Comparison of ENCODE assay signal across 2 cellular contexts in the genomic region with DNA sequence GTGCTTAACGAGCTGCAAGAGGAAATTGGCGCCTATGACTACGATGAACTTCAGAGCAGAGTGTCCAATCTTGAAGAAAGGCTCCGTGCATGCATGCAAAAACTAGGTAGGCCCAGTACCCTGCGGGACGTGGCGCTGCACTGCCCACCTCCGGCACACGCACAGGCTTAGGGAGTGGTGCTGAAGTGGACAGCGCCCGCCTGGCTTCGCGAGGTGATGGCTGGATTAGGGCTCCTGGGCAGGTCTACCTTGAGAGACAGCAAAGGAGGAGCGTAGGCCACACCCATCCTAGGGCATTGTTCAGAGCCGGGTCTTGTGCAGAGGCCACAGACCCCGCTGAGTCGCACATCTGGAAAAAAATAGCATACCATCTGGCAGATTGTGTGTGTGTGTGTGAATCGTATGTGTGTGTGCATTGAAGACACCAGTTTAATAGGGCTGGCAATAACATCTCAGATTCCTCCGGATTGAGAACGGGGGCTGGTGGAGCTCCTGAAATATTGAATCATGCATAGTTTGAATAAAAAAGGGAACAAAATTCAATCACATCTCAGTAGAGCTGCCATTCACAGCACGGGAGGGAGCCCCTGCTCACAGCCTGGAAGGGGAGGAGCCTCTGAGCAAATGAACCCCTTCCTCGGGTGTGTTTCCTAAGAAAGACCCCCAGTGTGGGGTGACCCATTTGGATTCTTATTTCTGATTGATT.
TF ChIP-seq lines count a peak whose summit lies in the region.

No MANE protein-coding gene starts in this region.

TF ChIP-seq in GM12878, 131 proteins besides CTCF, POLR2A, EP300 and RAD21:
- no peak for TF ChIP-seq SREBF2 (IDR thresholded peaks at IDR 0.05; ENCODE audit: low read length)
- TF ChIP-seq, protein P1, sequence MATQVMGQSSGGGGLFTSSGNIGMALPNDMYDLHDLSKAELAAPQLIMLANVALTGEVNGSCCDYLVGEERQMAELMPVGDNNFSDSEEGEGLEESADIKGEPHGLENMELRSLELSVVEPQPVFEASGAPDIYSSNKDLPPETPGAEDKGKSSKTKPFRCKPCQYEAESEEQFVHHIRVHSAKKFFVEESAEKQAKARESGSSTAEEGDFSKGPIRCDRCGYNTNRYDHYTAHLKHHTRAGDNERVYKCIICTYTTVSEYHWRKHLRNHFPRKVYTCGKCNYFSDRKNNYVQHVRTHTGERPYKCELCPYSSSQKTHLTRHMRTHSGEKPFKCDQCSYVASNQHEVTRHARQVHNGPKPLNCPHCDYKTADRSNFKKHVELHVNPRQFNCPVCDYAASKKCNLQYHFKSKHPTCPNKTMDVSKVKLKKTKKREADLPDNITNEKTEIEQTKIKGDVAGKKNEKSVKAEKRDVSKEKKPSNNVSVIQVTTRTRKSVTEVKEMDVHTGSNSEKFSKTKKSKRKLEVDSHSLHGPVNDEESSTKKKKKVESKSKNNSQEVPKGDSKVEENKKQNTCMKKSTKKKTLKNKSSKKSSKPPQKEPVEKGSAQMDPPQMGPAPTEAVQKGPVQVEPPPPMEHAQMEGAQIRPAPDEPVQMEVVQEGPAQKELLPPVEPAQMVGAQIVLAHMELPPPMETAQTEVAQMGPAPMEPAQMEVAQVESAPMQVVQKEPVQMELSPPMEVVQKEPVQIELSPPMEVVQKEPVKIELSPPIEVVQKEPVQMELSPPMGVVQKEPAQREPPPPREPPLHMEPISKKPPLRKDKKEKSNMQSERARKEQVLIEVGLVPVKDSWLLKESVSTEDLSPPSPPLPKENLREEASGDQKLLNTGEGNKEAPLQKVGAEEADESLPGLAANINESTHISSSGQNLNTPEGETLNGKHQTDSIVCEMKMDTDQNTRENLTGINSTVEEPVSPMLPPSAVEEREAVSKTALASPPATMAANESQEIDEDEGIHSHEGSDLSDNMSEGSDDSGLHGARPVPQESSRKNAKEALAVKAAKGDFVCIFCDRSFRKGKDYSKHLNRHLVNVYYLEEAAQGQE (IDR thresholded peaks at IDR 0.05; ENCODE audit: low read depth, low read length): peak; percentile 83
- TF ChIP-seq STAT1 (conservative IDR thresholded peaks at IDR 0.05): no peak
TF ChIP-seq in GM12878: peak in this region for 1.

TF ChIP-seq in HepG2, 621 proteins besides CTCF, POLR2A, EP300 and RAD21 (continues in another document):
- no peak for TF ChIP-seq TCF7 (IDR thresholded peaks at IDR 0.05; ENCODE audit: low read depth)
- peak; percentile 31 for TF ChIP-seq ZNF883 (CRISPR knock-in tag; IDR thresholded peaks at IDR 0.05; ENCODE audit: not compliant biosample characterization)
- TF ChIP-seq WIZ (CRISPR knock-in tag; IDR thresholded peaks at IDR 0.05): peak; percentile 89; the same call in 1 of the 2 replicates
- TF ChIP-seq, protein P1 (IDR thresholded peaks at IDR 0.05; ENCODE audit: borderline replicate concordance in 1 of 2, low read depth in 1 of 2, low read length in 2 of 2): peak; percentile 95 to 97
- TF ChIP-seq, protein P2, sequence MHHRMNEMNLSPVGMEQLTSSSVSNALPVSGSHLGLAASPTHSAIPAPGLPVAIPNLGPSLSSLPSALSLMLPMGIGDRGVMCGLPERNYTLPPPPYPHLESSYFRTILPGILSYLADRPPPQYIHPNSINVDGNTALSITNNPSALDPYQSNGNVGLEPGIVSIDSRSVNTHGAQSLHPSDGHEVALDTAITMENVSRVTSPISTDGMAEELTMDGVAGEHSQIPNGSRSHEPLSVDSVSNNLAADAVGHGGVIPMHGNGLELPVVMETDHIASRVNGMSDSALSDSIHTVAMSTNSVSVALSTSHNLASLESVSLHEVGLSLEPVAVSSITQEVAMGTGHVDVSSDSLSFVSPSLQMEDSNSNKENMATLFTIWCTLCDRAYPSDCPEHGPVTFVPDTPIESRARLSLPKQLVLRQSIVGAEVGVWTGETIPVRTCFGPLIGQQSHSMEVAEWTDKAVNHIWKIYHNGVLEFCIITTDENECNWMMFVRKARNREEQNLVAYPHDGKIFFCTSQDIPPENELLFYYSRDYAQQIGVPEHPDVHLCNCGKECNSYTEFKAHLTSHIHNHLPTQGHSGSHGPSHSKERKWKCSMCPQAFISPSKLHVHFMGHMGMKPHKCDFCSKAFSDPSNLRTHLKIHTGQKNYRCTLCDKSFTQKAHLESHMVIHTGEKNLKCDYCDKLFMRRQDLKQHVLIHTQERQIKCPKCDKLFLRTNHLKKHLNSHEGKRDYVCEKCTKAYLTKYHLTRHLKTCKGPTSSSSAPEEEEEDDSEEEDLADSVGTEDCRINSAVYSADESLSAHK (CRISPR knock-in tag; IDR thresholded peaks at IDR 0.05; ENCODE audit: borderline replicate concordance): no peak
- 0 out of 2 replicates have a peak, but pooled peaks have one; percentile 31 for TF ChIP-seq NFAT5 (CRISPR knock-in tag; IDR thresholded peaks at IDR 0.05)
- TF ChIP-seq, protein P3, sequence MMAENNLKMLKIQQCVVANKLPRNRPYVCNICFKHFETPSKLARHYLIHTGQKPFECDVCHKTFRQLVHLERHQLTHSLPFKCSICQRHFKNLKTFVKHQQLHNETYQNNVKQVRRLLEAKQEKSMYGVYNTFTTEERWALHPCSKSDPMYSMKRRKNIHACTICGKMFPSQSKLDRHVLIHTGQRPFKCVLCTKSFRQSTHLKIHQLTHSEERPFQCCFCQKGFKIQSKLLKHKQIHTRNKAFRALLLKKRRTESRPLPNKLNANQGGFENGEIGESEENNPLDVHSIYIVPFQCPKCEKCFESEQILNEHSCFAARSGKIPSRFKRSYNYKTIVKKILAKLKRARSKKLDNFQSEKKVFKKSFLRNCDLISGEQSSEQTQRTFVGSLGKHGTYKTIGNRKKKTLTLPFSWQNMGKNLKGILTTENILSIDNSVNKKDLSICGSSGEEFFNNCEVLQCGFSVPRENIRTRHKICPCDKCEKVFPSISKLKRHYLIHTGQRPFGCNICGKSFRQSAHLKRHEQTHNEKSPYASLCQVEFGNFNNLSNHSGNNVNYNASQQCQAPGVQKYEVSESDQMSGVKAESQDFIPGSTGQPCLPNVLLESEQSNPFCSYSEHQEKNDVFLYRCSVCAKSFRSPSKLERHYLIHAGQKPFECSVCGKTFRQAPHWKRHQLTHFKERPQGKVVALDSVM (CRISPR knock-in tag; IDR thresholded peaks at IDR 0.05): no peak
- no peak for TF ChIP-seq SKIL (CRISPR knock-in tag; IDR thresholded peaks at IDR 0.05; ENCODE audit: borderline replicate concordance)
- no peak for TF ChIP-seq MTA1 (CRISPR knock-in tag; IDR thresholded peaks at IDR 0.05; ENCODE audit: borderline replicate concordance)
- TF ChIP-seq IKZF5 (CRISPR knock-in tag; IDR thresholded peaks at IDR 0.05): no peak
- TF ChIP-seq NFE2L2 (IDR thresholded peaks at IDR 0.05; ENCODE audit: low read length): no peak
- no peak for TF ChIP-seq MATR3 (CRISPR knock-in tag; IDR thresholded peaks at IDR 0.05)
- no peak for TF ChIP-seq ZNF775 (CRISPR knock-in tag; IDR thresholded peaks at IDR 0.05; ENCODE audit: borderline replicate concordance)
- TF ChIP-seq ZNF430 (CRISPR knock-in tag; IDR thresholded peaks at IDR 0.05): no peak
- no peak for TF ChIP-seq HMGA1 (CRISPR knock-in tag; conservative IDR thresholded peaks at IDR 0.05)
- no peak for TF ChIP-seq ZBTB7B (CRISPR knock-in tag; IDR thresholded peaks at IDR 0.05)
- no peak for TF ChIP-seq SNRNP70 (IDR thresholded peaks at IDR 0.05; ENCODE audit: low read depth, low read length)
- no peak for TF ChIP-seq FOXA3 (CRISPR knock-in tag; IDR thresholded peaks at IDR 0.05)
- TF ChIP-seq ZNF879 (CRISPR knock-in tag; IDR thresholded peaks at IDR 0.05): no peak
- TF ChIP-seq, protein P4, sequence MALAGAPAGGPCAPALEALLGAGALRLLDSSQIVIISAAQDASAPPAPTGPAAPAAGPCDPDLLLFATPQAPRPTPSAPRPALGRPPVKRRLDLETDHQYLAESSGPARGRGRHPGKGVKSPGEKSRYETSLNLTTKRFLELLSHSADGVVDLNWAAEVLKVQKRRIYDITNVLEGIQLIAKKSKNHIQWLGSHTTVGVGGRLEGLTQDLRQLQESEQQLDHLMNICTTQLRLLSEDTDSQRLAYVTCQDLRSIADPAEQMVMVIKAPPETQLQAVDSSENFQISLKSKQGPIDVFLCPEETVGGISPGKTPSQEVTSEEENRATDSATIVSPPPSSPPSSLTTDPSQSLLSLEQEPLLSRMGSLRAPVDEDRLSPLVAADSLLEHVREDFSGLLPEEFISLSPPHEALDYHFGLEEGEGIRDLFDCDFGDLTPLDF (CRISPR knock-in tag; IDR thresholded peaks at IDR 0.05): no peak
- TF ChIP-seq RXRB (CRISPR knock-in tag; IDR thresholded peaks at IDR 0.05; ENCODE audit: borderline replicate concordance): no peak
- TF ChIP-seq DDIT3 (CRISPR knock-in tag; IDR thresholded peaks at IDR 0.05): no peak
